Comparison of ENCODE assay signal across 10 cellular contexts in the genomic region with DNA sequence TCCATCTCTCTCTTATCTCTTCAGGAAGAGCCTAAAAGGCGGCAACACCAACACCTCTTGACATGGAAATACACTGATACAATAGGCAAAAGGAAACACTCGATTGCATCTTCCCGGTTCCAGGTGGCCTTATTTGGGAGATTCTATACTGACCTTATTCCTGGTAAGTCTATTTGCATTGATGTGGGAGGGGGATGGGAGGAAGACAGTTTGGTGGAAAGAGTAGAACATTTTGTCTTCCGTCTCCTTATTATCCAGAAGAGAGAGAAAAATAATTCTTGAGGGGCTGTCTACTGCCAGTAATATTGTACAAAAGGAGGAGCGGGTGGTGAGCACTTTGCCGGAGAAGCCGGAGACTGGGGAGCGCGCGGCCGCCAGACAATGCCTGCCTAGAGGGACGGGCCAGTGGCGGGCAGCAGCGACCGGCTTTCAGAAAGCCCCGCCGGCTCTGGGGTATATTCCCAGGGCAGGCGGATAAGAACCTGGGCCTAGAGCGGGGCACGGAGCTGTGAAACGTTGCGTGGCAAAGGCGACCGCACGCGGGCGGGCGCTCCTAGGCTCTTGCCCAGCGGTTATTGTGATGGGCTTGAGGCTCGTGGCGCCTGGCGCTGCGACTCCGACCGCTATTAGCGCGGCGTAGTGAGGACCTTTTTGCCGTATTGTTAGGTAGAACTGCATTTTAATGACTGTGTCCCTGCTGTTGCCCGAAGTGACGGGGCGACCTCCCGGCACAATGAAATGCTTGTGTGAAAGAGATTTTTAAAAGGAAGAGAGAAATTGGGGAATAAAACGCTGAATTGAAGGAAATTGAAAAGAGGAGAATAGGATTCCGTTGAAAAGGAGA. TPM values are rescaled to one million over a fixed set of nuclear protein-coding genes. Genes with fewer than 3 reads are reported as not detected.
A peak's percentile ranks its signal among the peaks of the same experiment; 100 is the strongest.
DNase-seq lines count a peak whose midpoint lies in the region; ATAC-seq, FAIRE-seq and TF ChIP-seq lines count a peak whose summit lies in the region.
"Had no signal": no experiment of that assay in that cellular context is flagged by ENCODE, and none has a peak within 500 bp of the region (broad histone marks: within the 10 kb centered on the region; RNA-seq: fewer than 3 reads in every experiment).

No MANE protein-coding gene starts in this region.

- DNase-seq in NCI-H2171 treated with DMSO at 0.1 percent for 48 hours (lab: John Stamatoyannopoulos, UW) (peak; percentile 43), NCI-H2171 (lab: John Stamatoyannopoulos, UW) (no peak), SJCRH30 (peak; percentile 29 to 51), fibroblast of the aortic adventitia (ENCODE audit: low read depth) (no peak), gastrocnemius medialis (no peak), germinal center (ENCODE audit: low spot score) (no peak), H54 (ENCODE audit: insufficient read length, low spot score) (no peak), DMS114 treated with DMSO at 0.1 percent for 48 hours (lab: John Stamatoyannopoulos, UW; ENCODE audit: unreplicated experiment) (no peak)

- intact Hi-C loops in gastrocnemius medialis (cut with DNase I; ENCODE audit: low total_unique reads), result no loop called here

- ATAC-seq in gastrocnemius medialis, result no peak
- ATAC-seq: left lung had no signal

- TF ChIP-seq CTCF in fibroblast of the aortic adventitia (IDR thresholded peaks at IDR 0.05; ENCODE audit: insufficient read depth, low read length), result no peak
- no peak for TF ChIP-seq CTCF in gastrocnemius medialis (IDR thresholded peaks at IDR 0.05 in 4 of 5, conservative IDR thresholded peaks at IDR 0.05 in 1 of 5)

- no peak overlapping the region for H3K27ac ChIP-seq in SJCRH30
- no peak overlapping the region for H3K27ac ChIP-seq in gastrocnemius medialis
- H3K27ac ChIP-seq: C4-2B, left lung had no signal

- no peaks in the 10 kb centered on the region for H3K27me3 ChIP-seq in SJCRH30
- H3K27me3 ChIP-seq in gastrocnemius medialis, result peaks cover 79 to 89% (median 79%) of the 10 kb centered on the region in 3 donors

- no peaks in the 10 kb centered on the region for H3K9me3 ChIP-seq in SJCRH30 (replicated peaks)
- H3K9me3 ChIP-seq in gastrocnemius medialis, result no peaks in the 10 kb centered on the region
- H3K9me3 ChIP-seq: left lung had no signal

- no peak for TF ChIP-seq POLR2A in gastrocnemius medialis (IDR thresholded peaks at IDR 0.05)
- no peak for TF ChIP-seq POLR2A in H54 (IDR thresholded peaks at IDR 0.05; ENCODE audit: low read depth, low read length)

- H3K4me1 ChIP-seq in SJCRH30 (no peaks in the 10 kb centered on the region), gastrocnemius medialis (peaks cover 5 to 10% of the 10 kb centered on the region in 2 donors)

- H3K4me3 ChIP-seq in SJCRH30, result peak overlapping the region; percentile 55
- H3K4me3 ChIP-seq in fibroblast of the aortic adventitia (ENCODE audit: low read depth, low read length), result peak overlapping the region; percentile 47
- peak overlapping the region; percentile 31 to 46 (median 39) for H3K4me3 ChIP-seq in gastrocnemius medialis

- no peak for FAIRE-seq in H54 (lab: Jason Lieb, UNC)

- 0 out of 2 replicates have a peak, but pooled peaks cover 2% of the 10 kb centered on the region for H3K36me3 ChIP-seq in SJCRH30
- H3K36me3 ChIP-seq in gastrocnemius medialis, result no peaks in the 10 kb centered on the region
- H3K36me3 ChIP-seq: left lung had no signal

- in situ Hi-C loops in gastrocnemius medialis (cut with MboI; ENCODE audit: low sequenced_read_pairs in 4 of 4), result no loop called here

RNA-seq across cellular contexts. Expression of gene PRDM8, which starts 0.5 kb away (rescaled TPM):
- 1.5 and 2.5 TPM in 2 replicates for total RNA-seq in SJCRH30 (2014; rRNA removed; shearing (Covaris generic))
- total RNA-seq in fibroblast of the aortic adventitia (ENCODE audit: low replicate concordance) (7.8 and 15.6 TPM in 2 replicates), gastrocnemius medialis (1 to 10 TPM in 2 of 4 donors, under 1 TPM in 2; 0.24 to 2.7 (median 1.4) TPM)

Comparison
In these comparisons a context has a peak if more than half of its experiments do, and no peak if none do; other contexts are left out.
1. DNase-seq: peak in NCI-H2171 treated with DMSO at 0.1 percent for 48 hours (single experiment) and SJCRH30 (2 of 2); none in NCI-H2171 (single experiment), fibroblast of the aortic adventitia (single experiment), gastrocnemius medialis (0 of 2), germinal center (single experiment), H54 (single experiment) and DMS114 treated with DMSO at 0.1 percent for 48 hours (single experiment).
2. Peak in every context shown above with its lines, with median percentiles within 50 percentile points of each other: H3K4me3 ChIP-seq.